In genomic region chr3:71641669-71642068, GRCh38 we compare ENCODE assay signal across 14 cellular contexts. TPM values are rescaled to one million over a fixed set of nuclear protein-coding genes. Genes with fewer than 3 reads are reported as not detected.
DNase-seq lines count a peak whose midpoint lies in the region; ATAC-seq, FAIRE-seq and TF ChIP-seq lines count a peak whose summit lies in the region.
"Had no signal": no experiment of that assay in that cellular context is flagged by ENCODE, and none has a peak within 500 bp of the region (broad histone marks: within the 10 kb centered on the region; RNA-seq: fewer than 3 reads in every experiment).

No MANE protein-coding gene starts in this region.

- TF ChIP-seq RAD21 in HepG2 (CRISPR knock-in tag; IDR thresholded peaks at IDR 0.05) = no peak

- H3K27me3 ChIP-seq in HepG2 (ENCODE audit: control insufficient read depth in 1 of 2, insufficient read depth in 2 of 2, low read length in 2 of 2) (peaks cover 2 to 9% of the 10 kb centered on the region in 2 experiments; a peak in 3 of 5 replicates), right lobe of liver (no peaks in the 10 kb centered on the region), gastrocnemius medialis (no peaks in the 10 kb centered on the region)
- H3K27me3 ChIP-seq: BE2C, pancreas had no signal

- H3K4me2 ChIP-seq in HepG2 (ENCODE audit: low read depth, low read length) = no peak overlapping the region

- TF ChIP-seq CTCF in HepG2 (CRISPR knock-in tag; IDR thresholded peaks at IDR 0.05) (no peak), right lobe of liver (IDR thresholded peaks at IDR 0.05) (no peak), gastrocnemius medialis (IDR thresholded peaks at IDR 0.05 in 4 of 5, conservative IDR thresholded peaks at IDR 0.05 in 1 of 5) (no peak)

- TF ChIP-seq EP300 in HepG2 (IDR thresholded peaks at IDR 0.05; ENCODE audit: low read depth in 2 of 2, low read length in 2 of 2) (no peak), HepG2 (CRISPR knock-in tag; IDR thresholded peaks at IDR 0.05; ENCODE audit: borderline replicate concordance) (no peak)

- CTCF ChIA-PET in HepG2 (lab: Yijun Ruan, JAX; ENCODE audit: low intra/inter-chr PET ratio, low total read pairs) = no interaction called here

- FAIRE-seq in HepG2 (lab: Jason Lieb, UNC) (no peak), urothelium cell line (lab: Jason Lieb, UNC) (no peak)
- FAIRE-seq: endometrium, pancreas had no signal

- no peak overlapping the region for H2AFZ ChIP-seq in HepG2 (ENCODE audit: low read length)

- DNase-seq in HepG2 (ENCODE audit: low spot score) (peak; percentile 33), right lobe of liver (no peak), HT1080 (ENCODE audit: low read depth) (peak; percentile 37), amniotic epithelial cell (ENCODE audit: low read depth) (peak; percentile 19), urothelium cell line (ENCODE audit: low spot score) (peak; percentile 18), epidermal melanocyte (ENCODE audit: insufficient read length, low spot score) (no peak), T1000 (lab: John Stamatoyannopoulos, UW) (no peak), gastrocnemius medialis (no peak)
- DNase-seq: anterior cingulate cortex, BE2C, NCI-H1105, pancreas had no signal

- H3K4me1 ChIP-seq in HepG2 (ENCODE audit: insufficient read depth, low read length) = peaks cover 8% of the 10 kb centered on the region
- no peaks in the 10 kb centered on the region for H3K4me1 ChIP-seq in right lobe of liver
- H3K4me1 ChIP-seq in gastrocnemius medialis = no peaks in the 10 kb centered on the region
- H3K4me1 ChIP-seq: BE2C, HAP-1, pancreas had no signal

- no TSS peak for BruUV-seq in HepG2 (replicated peaks; lab: Mats Ljungman, UMichigan)

- intact Hi-C loops in HepG2 (cut with micrococcal nuclease; ENCODE audit: unreplicated experiment) (no loop called here), right lobe of liver (cut with DNase I) (loop anchor here in 1 of 2 donors (10.0 kb wide), 1 partner anchor 47 kb away; no protein-coding TSS in a partner anchor), gastrocnemius medialis (cut with DNase I; ENCODE audit: low total_unique reads) (no loop called here)

- TF ChIP-seq POLR2A in HepG2 (IDR thresholded peaks at IDR 0.05; ENCODE audit: insufficient read depth in 1 of 2, low read depth in 2 of 2, low read length in 2 of 2) (no peak), right lobe of liver (IDR thresholded peaks at IDR 0.05) (no peak), gastrocnemius medialis (IDR thresholded peaks at IDR 0.05) (no peak)

- H4K20me1 ChIP-seq in HepG2 (ENCODE audit: insufficient read depth, low read length) = no peaks in the 10 kb centered on the region

- 47% methylated on average over 3 of the region's 4 CpGs for WGBS in HepG2 (ENCODE audit: low lambda C conversion rate)
- 80% methylated on average over 2 of the region's 4 CpGs for WGBS in right lobe of liver (ENCODE audit: insufficient coverage, low coverage, low lambda C conversion rate, missing lambda C conversion rate)

- H3K4me3 ChIP-seq in HepG2 (replicated peaks in 1 of 3; ENCODE audit: insufficient read depth in 1 of 3, low read depth in 2 of 3, low read length in 3 of 3) (no peak overlapping the region), right lobe of liver (no peak overlapping the region), gastrocnemius medialis (no peak overlapping the region)
- H3K4me3 ChIP-seq: HAP-1, pancreas had no signal

- H3K79me2 ChIP-seq in HepG2 (ENCODE audit: insufficient read depth, low read length) = no peaks in the 10 kb centered on the region

- peak; percentile 74 for ATAC-seq in HepG2
- no peak for ATAC-seq in right lobe of liver
- no peak for ATAC-seq in gastrocnemius medialis
- ATAC-seq: pancreas had no signal

- H3K9ac ChIP-seq in HepG2 (ENCODE audit: insufficient read depth, low read depth, low read length) = no peak overlapping the region

- H3K27ac ChIP-seq in HepG2 (ENCODE audit: extremely low read length, insufficient read depth, low read length) (no peak overlapping the region), right lobe of liver (no peak overlapping the region), gastrocnemius medialis (no peak overlapping the region)
- H3K27ac ChIP-seq: pancreas had no signal

- in situ Hi-C loops in HepG2 (cut with HindIII; ENCODE audit: extremely low pct_ligation_motif_present, low pct_unique_long_range_greater_than_20kb) = no loop called here
- in situ Hi-C loops in gastrocnemius medialis (cut with MboI; ENCODE audit: low sequenced_read_pairs in 4 of 4) = no loop called here

- no peaks in the 10 kb centered on the region for H3K36me3 ChIP-seq in HepG2 (replicated peaks in 1 of 2; ENCODE audit: control insufficient read depth in 1 of 2, insufficient read depth in 2 of 2, low read length in 2 of 2)
- no peaks in the 10 kb centered on the region for H3K36me3 ChIP-seq in right lobe of liver
- H3K36me3 ChIP-seq in gastrocnemius medialis = no peaks in the 10 kb centered on the region
- H3K36me3 ChIP-seq: BE2C, HAP-1, pancreas had no signal

- POLR2A ChIA-PET in HepG2 (lab: Yijun Ruan, JAX) = no interaction called here

- no peaks in the 10 kb centered on the region for H3K9me3 ChIP-seq in HepG2 (ENCODE audit: low read length)
- H3K9me3 ChIP-seq in right lobe of liver = no peaks in the 10 kb centered on the region
- H3K9me3 ChIP-seq in gastrocnemius medialis = no peaks in the 10 kb centered on the region
- H3K9me3 ChIP-seq: BE2C, HAP-1, pancreas had no signal

TF ChIP-seq in HepG2, 621 proteins besides CTCF, POLR2A, EP300 and RAD21:
- no peak for TF ChIP-seq ZNF569 (CRISPR knock-in tag; IDR thresholded peaks at IDR 0.05; ENCODE audit: borderline replicate concordance)
- TF ChIP-seq NFYB (CRISPR knock-in tag; IDR thresholded peaks at IDR 0.05) = peak; percentile 62
- peak; percentile 27; the same call in 1 of the 2 replicates for TF ChIP-seq HNF4A (CRISPR knock-in tag; IDR thresholded peaks at IDR 0.05)
- peak; percentile 73 for TF ChIP-seq NFYC (CRISPR knock-in tag; IDR thresholded peaks at IDR 0.05)
- TF ChIP-seq FOSL2 (CRISPR knock-in tag; IDR thresholded peaks at IDR 0.05) = peak; percentile 66
- no peak for TF ChIP-seq REL (CRISPR knock-in tag; conservative IDR thresholded peaks at IDR 0.05)
- 0 out of 4 replicates have a peak, but pooled peaks have one; percentile 15 to 16 for TF ChIP-seq NR2F1 (CRISPR knock-in tag; IDR thresholded peaks at IDR 0.05)
- TF ChIP-seq USF2 (IDR thresholded peaks at IDR 0.05; ENCODE audit: low read depth, low read length) = peak; percentile 34; the same call in 1 of the 2 replicates
- no peak; the same call in 1 of the 2 replicates for TF ChIP-seq USF2 (CRISPR knock-in tag; IDR thresholded peaks at IDR 0.05; ENCODE audit: borderline replicate concordance)
TF ChIP-seq in HepG2: peak in this region for 6.

RNA-seq across cellular contexts. Expression of gene FOXP1, which starts 58.1 kb away (rescaled TPM):
- total RNA-seq in HepG2 (2016; rRNA removed; fragmentation: Illumina TruSeq; extraction: Trizol) (43.3 and 59.0 TPM in 2 replicates), right lobe of liver (10 to 100 TPM; 26.7 to 47.7 (median 35.2) TPM), gastrocnemius medialis (10 to 100 TPM; 13.2 to 46.6 (median 29.2) TPM)
- 67.9 and 68.5 TPM in 2 replicates for total RNA-seq in HepG2 (2016; cell fraction: cytosol; rRNA removed; fragmentation: Illumina TruSeq; extraction: Trizol; ENCODE audit: low read depth)
- total RNA-seq in HepG2 (2016; cell fraction: insoluble cytoplasmic fraction; rRNA removed; fragmentation: Illumina TruSeq; extraction: Trizol) = 31.5 and 57.5 TPM in 2 replicates
- 36.5 and 36.9 TPM in 2 replicates for total RNA-seq in HepG2 (2016; cell fraction: membrane; rRNA removed; fragmentation: Illumina TruSeq; extraction: Trizol)
- 164 and 179 TPM in 2 replicates for total RNA-seq in HepG2 (2016; cell fraction: nucleus; rRNA removed; fragmentation: Illumina TruSeq; extraction: Trizol)
- 36.0 and 40.4 TPM in 2 replicates for polyA plus RNA-seq in HepG2 (2011; rRNA removed)
- polyA plus RNA-seq in HepG2 (2011; cell fraction: cytosol; rRNA removed) = 17.7 and 19.3 TPM in 2 replicates
- polyA plus RNA-seq in HepG2 (2011; cell fraction: nucleus; rRNA removed) = 47.8 and 58.3 TPM in 2 replicates
- polyA plus RNA-seq in HepG2 (2012) = 24.3 and 27.6 TPM in 2 replicates
- 3.3 and 4.6 TPM in 2 replicates for polyA plus RNA-seq in HepG2 (2016; cell fraction: cytosol; fragmentation: Illumina TruSeq; extraction: Trizol; ENCODE audit: low read depth)
- polyA plus RNA-seq in HepG2 (2016; cell fraction: insoluble cytoplasmic fraction; fragmentation: Illumina TruSeq; extraction: Trizol; ENCODE audit: low read depth) = 21.9 and 24.7 TPM in 2 replicates
- 9.9 and 11.0 TPM in 2 replicates for polyA plus RNA-seq in HepG2 (2016; cell fraction: membrane; fragmentation: Illumina TruSeq; extraction: Trizol; ENCODE audit: low read depth)
- 28.9 and 32.7 TPM in 2 replicates for polyA plus RNA-seq in HepG2 (2016; cell fraction: nucleus; fragmentation: Illumina TruSeq; extraction: Trizol; ENCODE audit: insufficient read depth, low read depth)
- polyA minus RNA-seq in HepG2 (2011; rRNA and poly(A)+ RNA removed; ENCODE audit: low replicate concordance) = 35.8 and 181 TPM in 2 replicates
- 64.7 and 68.5 TPM in 2 replicates for polyA minus RNA-seq in HepG2 (2011; cell fraction: cytosol; rRNA and poly(A)+ RNA removed)
- polyA minus RNA-seq in HepG2 (2011; cell fraction: nucleus; rRNA and poly(A)+ RNA removed) = 528 and 568 TPM in 2 replicates
- 42.9 and 65.9 TPM in 2 replicates for total RNA-seq in HT1080 (2014; rRNA removed; shearing (Covaris generic))
- 25.6 and 27.2 TPM in 2 replicates for polyA plus RNA-seq in HT1080 (2015; cell fraction: cytosol; rRNA removed)
- polyA plus RNA-seq in HT1080 (2015; cell fraction: nucleus; rRNA removed) = 26.8 and 30.5 TPM in 2 replicates

Comparison
In these comparisons a context has a peak if more than half of its experiments do, and no peak if none do; other contexts are left out.
1. DNase-seq: peak in HepG2 (single experiment), HT1080 (single experiment), amniotic epithelial cell (single experiment) and urothelium cell line (single experiment); none in right lobe of liver (0 of 3), epidermal melanocyte (single experiment), T1000 (single experiment) and gastrocnemius medialis (0 of 2).